Comparison of ENCODE assay signal across 8 cellular contexts in genomic region chr3:46978985-46979944, GRCh38. TPM values are rescaled to one million over a fixed set of nuclear protein-coding genes. Genes with fewer than 3 reads are reported as not detected.
DNase-seq lines count a peak whose midpoint lies in the region; TF ChIP-seq lines count a peak whose summit lies in the region.

Gene NBEAL2, plus strand, starts transcription at chr3:46979666. Its CDS starts 196 bp downstream, at chr3:46979862.

- no peaks in the 10 kb centered on the region for H3K9me3 ChIP-seq in SK-N-MC (ENCODE audit: low read depth, low read length)
- H3K9me3 ChIP-seq in suprapubic skin = no peaks in the 10 kb centered on the region

- TF ChIP-seq CTCF in GM06990 (IDR thresholded peaks at IDR 0.05; ENCODE audit: insufficient read depth, low read length, poor library complexity, severe bottlenecking) = no peak
- TF ChIP-seq CTCF in HFFc6 (IDR thresholded peaks at IDR 0.05) = peak; percentile 17; the same call in 1 of the 2 replicates
- no peak for TF ChIP-seq CTCF in suprapubic skin (IDR thresholded peaks at IDR 0.05)

- no peaks in the 10 kb centered on the region; the same call in 1 of the 2 replicates for H3K9me3 Mint-ChIP-seq in HFFc6
- no peaks in the 10 kb centered on the region for H3K9me3 Mint-ChIP-seq in activated naive CD4-positive, alpha-beta T cell treated with anti-CD3 and anti-CD28 coated beads, Interleukin-2, amount 10 ng/mL, durations not matched to agents 7 days and 5 days

- H3K27ac ChIP-seq in SK-N-MC = no peak within 1 kb of the TSS
- H3K27ac ChIP-seq in suprapubic skin = peak within 1 kb of the TSS; percentile 93

- TF ChIP-seq EP300 in suprapubic skin (IDR thresholded peaks at IDR 0.05) = no peak

- H3K4me3 ChIP-seq in GM06990 (replicated peaks; ENCODE audit: low read depth, low read length) = peak within 1 kb of the TSS; percentile 94
- peak within 1 kb of the TSS; percentile 75 for H3K4me3 ChIP-seq in SK-N-MC
- peak within 1 kb of the TSS; percentile 57 for H3K4me3 ChIP-seq in suprapubic skin

- H3K4me3 Mint-ChIP-seq in HFFc6 = peak within 1 kb of the TSS; percentile 87
- peak within 1 kb of the TSS; percentile 86 for H3K4me3 Mint-ChIP-seq in activated naive CD4-positive, alpha-beta T cell treated with anti-CD3 and anti-CD28 coated beads, Interleukin-2, amount 10 ng/mL, durations not matched to agents 7 days and 5 days

- H3K36me3 ChIP-seq in GM06990 (ENCODE audit: control insufficient read depth, insufficient read depth, low read length) (no peaks in the 10 kb centered on the region; the same call in none of the 2 replicates), SK-N-MC (ENCODE audit: insufficient read depth, low read length) (peaks cover 2% of the 10 kb centered on the region; the same call in 1 of the 2 replicates), suprapubic skin (no peaks in the 10 kb centered on the region)

- H3K36me3 Mint-ChIP-seq in HFFc6 (ENCODE audit: low read depth) = peaks cover 12% of the 10 kb centered on the region; the same call in 1 of the 2 replicates
- H3K36me3 Mint-ChIP-seq in activated naive CD4-positive, alpha-beta T cell treated with anti-CD3 and anti-CD28 coated beads, Interleukin-2, amount 10 ng/mL, durations not matched to agents 7 days and 5 days = peaks cover 27% of the 10 kb centered on the region

- peaks cover 28% of the 10 kb centered on the region for H3K4me1 Mint-ChIP-seq in HFFc6 (ENCODE audit: low read depth)
- peaks cover 72% of the 10 kb centered on the region for H3K4me1 Mint-ChIP-seq in activated naive CD4-positive, alpha-beta T cell treated with anti-CD3 and anti-CD28 coated beads, Interleukin-2, amount 10 ng/mL, durations not matched to agents 7 days and 5 days

- DNase-seq in GM06990 (ENCODE audit: extremely low read depth, insufficient read length) (peak; percentile 94), HFFc6 (peak; percentile 89), NAMALWA (ENCODE audit: low spot score) (peak; percentile 88), SK-N-MC (ENCODE audit: low read depth, low spot score) (no peak), globus pallidus (ENCODE audit: low spot score) (peak; percentile 71), occipital lobe (lab: John Stamatoyannopoulos, UW) (peak; percentile 63), suprapubic skin (ENCODE audit: low spot score in 2 of 2) (peak; percentile 98 to 99)
- peak; percentile 98 for DNase-seq in activated naive CD4-positive, alpha-beta T cell treated with anti-CD3 and anti-CD28 coated beads, Interleukin-2, amount 10 ng/mL, durations not matched to agents 7 days and 5 days

- H3K9ac ChIP-seq in SK-N-MC (ENCODE audit: insufficient read length) = peak within 1 kb of the TSS; percentile 53

- 11% methylated on average over 10 of the region's 73 CpGs for WGBS in suprapubic skin

- H3K4me1 ChIP-seq in suprapubic skin = peaks cover 77% of the 10 kb centered on the region

- H3K27me3 ChIP-seq in GM06990 (replicated peaks; ENCODE audit: control insufficient read depth, insufficient read depth, low read length) = no peaks in the 10 kb centered on the region
- no peaks in the 10 kb centered on the region for H3K27me3 ChIP-seq in suprapubic skin

- CTCF ChIA-PET in activated naive CD4-positive, alpha-beta T cell treated with anti-CD3 and anti-CD28 coated beads, Interleukin-2, amount 10 ng/mL, durations not matched to agents 7 days and 5 days (lab: Charles Lee) = interaction anchor here (0.7 to 3.7 kb wide), 5 partner anchors 13 to 185 kb away, joined by 3 to 10 read pairs (median 4); partner anchors contain the start of gene SETD2

- H3K27me3 Mint-ChIP-seq in HFFc6 (ENCODE audit: insufficient read depth) = peaks cover 5% of the 10 kb centered on the region
- peaks cover 5% of the 10 kb centered on the region for H3K27me3 Mint-ChIP-seq in activated naive CD4-positive, alpha-beta T cell treated with anti-CD3 and anti-CD28 coated beads, Interleukin-2, amount 10 ng/mL, durations not matched to agents 7 days and 5 days

- peak in 1 of 2 donors; percentile 37 for TF ChIP-seq POLR2A in suprapubic skin (IDR thresholded peaks at IDR 0.05)

- peak within 1 kb of the TSS; percentile 64 for H3K27ac Mint-ChIP-seq in HFFc6
- H3K27ac Mint-ChIP-seq in activated naive CD4-positive, alpha-beta T cell treated with anti-CD3 and anti-CD28 coated beads, Interleukin-2, amount 10 ng/mL, durations not matched to agents 7 days and 5 days = peak within 1 kb of the TSS; percentile 93

RNA-seq across cellular contexts. Expression of gene NBEAL2, which starts in this region (rescaled TPM):
- 1 to 10 TPM; 5.3 to 7.6 (median 5.8) TPM for total RNA-seq in HFFc6 (2021; fragmentation: NEBNext Ultra II Directional; extraction: Animal tissue kit (Norgen Biotek cat#: 25700))
- total RNA-seq in occipital lobe (3.3 TPM), suprapubic skin (100 to 1,000 TPM; 317 to 865 (median 347) TPM)

Comparison
In these comparisons a context has a peak if more than half of its experiments do, and no peak if none do; other contexts are left out.
1. RNA of gene NBEAL2 (total RNA-seq): 317 to 865 TPM in suprapubic skin; 5.3 to 7.6 TPM in HFFc6 and 3.3 TPM in occipital lobe (single experiment); every median in the first group is over 10 times any median in the second.
2. Peak in every context shown above with its lines, with median percentiles within 50 percentile points of each other: H3K4me3 ChIP-seq.